ENCODE assay signal across 8 cellular contexts in the genomic region with DNA sequence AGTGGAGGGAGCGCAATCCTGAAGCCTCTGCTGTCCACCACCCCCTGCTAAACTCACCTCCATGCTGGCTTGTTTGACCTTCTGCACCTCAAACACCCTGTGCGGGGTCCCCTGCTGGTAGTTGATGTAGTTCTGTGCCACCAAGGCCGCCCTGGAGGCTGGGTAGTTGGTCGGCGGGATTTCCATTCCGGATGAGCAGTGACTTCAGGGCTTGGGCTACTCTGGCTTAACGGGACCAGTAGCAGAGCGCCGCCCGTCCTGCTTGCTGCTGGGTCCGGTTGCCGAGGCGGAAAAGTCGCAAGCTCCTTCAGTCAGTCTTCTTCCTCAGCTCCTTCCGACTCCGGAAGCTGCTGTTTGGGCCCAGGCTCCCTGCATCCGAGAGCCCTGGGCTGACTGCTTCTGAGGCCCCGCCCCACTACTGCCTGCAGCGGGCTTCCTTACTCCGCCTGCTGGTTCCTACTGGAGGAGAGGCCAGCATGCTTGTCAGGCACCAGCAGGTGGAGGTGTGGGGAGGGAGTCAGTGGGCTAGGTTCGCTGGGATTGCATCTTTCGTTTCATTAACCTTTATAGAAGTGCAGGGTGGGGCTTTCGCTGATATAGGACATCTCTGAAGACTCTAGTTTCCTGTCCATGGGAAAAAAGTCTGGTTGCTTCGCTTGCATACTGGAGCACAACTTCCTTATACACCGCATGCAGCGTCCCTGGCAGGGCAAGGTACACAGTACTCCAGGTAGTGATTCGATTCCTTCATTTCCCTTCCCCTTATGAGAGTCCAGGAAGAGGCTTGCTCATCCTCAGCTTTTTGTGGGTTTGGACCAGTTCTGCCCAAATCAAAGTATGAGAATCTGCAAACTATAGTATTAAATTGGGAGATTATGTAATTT. TPM values are rescaled to one million over a fixed set of nuclear protein-coding genes. Genes with fewer than 3 reads are reported as not detected.
DNase-seq lines count a peak whose midpoint lies in the region; ATAC-seq and TF ChIP-seq lines count a peak whose summit lies in the region.

A gene with protein sequence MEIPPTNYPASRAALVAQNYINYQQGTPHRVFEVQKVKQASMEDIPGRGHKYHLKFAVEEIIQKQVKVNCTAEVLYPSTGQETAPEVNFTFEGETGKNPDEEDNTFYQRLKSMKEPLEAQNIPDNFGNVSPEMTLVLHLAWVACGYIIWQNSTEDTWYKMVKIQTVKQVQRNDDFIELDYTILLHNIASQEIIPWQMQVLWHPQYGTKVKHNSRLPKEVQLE (minus strand): TSS at position 356 of the 884 bp plus-strand sequence. CDS start 170 bp downstream, at position 186.

- 2% methylated on average over 22 of the region's 27 CpGs for WGBS in mammary epithelial cell (ENCODE audit: low coverage, missing lambda C conversion rate)

- POLR2A ChIA-PET in BJ (lab: Charles Lee) = interaction anchor here (0.6 kb wide), 1 partner anchor 129 kb away, joined by 3 read pairs; a partner anchor contains a TSS

- peak; percentile 93 for TF ChIP-seq CTCF in BJ (IDR thresholded peaks at IDR 0.05; ENCODE audit: insufficient read depth, low read depth, low read length)
- peak; percentile 53 for TF ChIP-seq CTCF in WERI-Rb-1 (IDR thresholded peaks at IDR 0.05; ENCODE audit: low read depth, low read length)
- TF ChIP-seq CTCF in mammary epithelial cell (conservative IDR thresholded peaks at IDR 0.05 in 1 of 2, IDR thresholded peaks at IDR 0.05 in 1 of 2; ENCODE audit: extremely low read depth in 1 of 2, insufficient read depth in 1 of 2, low read depth in 1 of 2, low read length in 2 of 2) = peak; percentile 64 to 94

- H3K9me3 ChIP-seq in WERI-Rb-1 (ENCODE audit: severe bottlenecking) (no peaks in the 10 kb centered on the region), mammary epithelial cell (replicated peaks; ENCODE audit: insufficient read depth, low read length) (no peaks in the 10 kb centered on the region), iPS-18a (ENCODE audit: control insufficient read depth, low read depth, low read length) (no peaks in the 10 kb centered on the region), skeletal muscle tissue (ENCODE audit: control insufficient read depth in 3 of 3, low read length in 3 of 3) (no peaks in the 10 kb centered on the region)

- H3K27ac ChIP-seq in WERI-Rb-1 (no peak within 1 kb of the TSS), mammary epithelial cell (ENCODE audit: insufficient read depth, low read depth, low read length) (peak within 1 kb of the TSS; percentile 24), iPS-18a (ENCODE audit: low read length) (peak within 1 kb of the TSS; percentile 30), skeletal muscle tissue (ENCODE audit: low read depth, low read length) (peak within 1 kb of the TSS; percentile 56)

- intact Hi-C loops in mammary epithelial cell (cut with micrococcal nuclease) = loop anchor here (1.0 to 10.0 kb wide), 3 partner anchors 55 to 582 kb away; no protein-coding TSS in a partner anchor

- H3K4me1 ChIP-seq in mammary epithelial cell (ENCODE audit: insufficient read depth, low read length) (peaks cover 11% of the 10 kb centered on the region), iPS-18a (ENCODE audit: control insufficient read depth, low read depth, low read length) (peaks cover 3% of the 10 kb centered on the region), skeletal muscle tissue (ENCODE audit: control insufficient read depth in 3 of 3, insufficient read depth in 3 of 3, low read length in 3 of 3) (peaks cover 0 to 4% (median 0%) of the 10 kb centered on the region in 3 donors)

- H2AFZ ChIP-seq in mammary epithelial cell (ENCODE audit: low read depth, low read length) = peak within 1 kb of the TSS; percentile 80

- H3K27me3 ChIP-seq in BJ (ENCODE audit: control insufficient read depth, insufficient read depth, low read length) (no peaks in the 10 kb centered on the region), WERI-Rb-1 (ENCODE audit: insufficient read depth, low read depth, severe bottlenecking) (no peaks in the 10 kb centered on the region), mammary epithelial cell (ENCODE audit: insufficient read depth, low read length) (no peaks in the 10 kb centered on the region), iPS-18a (ENCODE audit: control insufficient read depth, insufficient read depth, low read length) (no peaks in the 10 kb centered on the region), skeletal muscle tissue (ENCODE audit: control insufficient read depth in 3 of 3, insufficient read depth in 3 of 3, low read length in 3 of 3) (no peaks in the 10 kb centered on the region)

- H3K4me2 ChIP-seq in mammary epithelial cell (ENCODE audit: insufficient read depth, low read depth, low read length) = peak within 1 kb of the TSS; percentile 86

- CTCF ChIA-PET in BJ (lab: Yijun Ruan, JAX) = interaction anchor here (0.6 to 6.5 kb wide), 13 partner anchors 8 to 133 kb away, joined by 3 to 44 read pairs (median 5); no protein-coding TSS in a partner anchor
- CTCF ChIA-PET in mammary epithelial cell (lab: Charles Lee; ENCODE audit: low non-redundant PET) = interaction anchor here (0.8 kb wide), 1 partner anchor 31 kb away, joined by 4 read pairs; no protein-coding TSS in a partner anchor

- no peaks in the 10 kb centered on the region for H4K20me1 ChIP-seq in mammary epithelial cell (ENCODE audit: insufficient read depth, low read length)

- no peaks in the 10 kb centered on the region for H3K79me2 ChIP-seq in mammary epithelial cell (ENCODE audit: insufficient read depth, low read length)

- DNase-seq in BJ (ENCODE audit: low read depth) (peak; percentile 39), WERI-Rb-1 (peak; percentile 75), mammary epithelial cell (peak; percentile 89), NCI-H1092 (lab: John Stamatoyannopoulos, UW) (no peak)

- H3K4me3 ChIP-seq in BJ (ENCODE audit: low read depth, low read length) = peak within 1 kb of the TSS; percentile 70
- H3K4me3 ChIP-seq in WERI-Rb-1 (ENCODE audit: low read depth, low read length) = peak within 1 kb of the TSS; percentile 15
- H3K4me3 ChIP-seq in mammary epithelial cell (replicated peaks in 1 of 3; ENCODE audit: insufficient read depth in 1 of 3, low read depth in 2 of 3, low read length in 3 of 3) = peak within 1 kb of the TSS; percentile 44 to 65 (median 57)
- peak within 1 kb of the TSS; percentile 68 for H3K4me3 ChIP-seq in iPS-18a (ENCODE audit: low read length)
- peak within 1 kb of the TSS; percentile 58 to 65 (median 60) for H3K4me3 ChIP-seq in skeletal muscle tissue (ENCODE audit: low read length in 3 of 3)

- in situ Hi-C loops in mammary epithelial cell (cut with MboI; ENCODE audit: low sequenced_read_pairs in 2 of 2) = no loop called here

- H3K9ac ChIP-seq in mammary epithelial cell (ENCODE audit: insufficient read depth, low read length) = peak within 1 kb of the TSS; percentile 24
- H3K9ac ChIP-seq in iPS-18a (ENCODE audit: low read length) = peak within 1 kb of the TSS; percentile 61
- peak within 1 kb of the TSS; percentile 36 to 74 (median 59) for H3K9ac ChIP-seq in skeletal muscle tissue (ENCODE audit: low read depth in 1 of 3, low read length in 3 of 3)

- BruUV-seq in mammary epithelial cell (replicated peaks; lab: Mats Ljungman, UMichigan) = no TSS peak

- dilution Hi-C loops in mammary epithelial cell (cut with HindIII; ENCODE audit: low sequenced_read_pairs) = no loop called here

- ATAC-seq in GM19324 (IDR thresholded peaks at IDR 0.05; ENCODE audit: low FRiP score, unreplicated experiment) = peak; percentile 100
- ATAC-seq in HG03460 (IDR thresholded peaks at IDR 0.05; ENCODE audit: unreplicated experiment) = peak; percentile 99

- H3K36me3 ChIP-seq in BJ (ENCODE audit: control insufficient read depth, insufficient read depth, low read length) (no peaks in the 10 kb centered on the region; the same call in 1 of the 2 replicates), WERI-Rb-1 (peaks cover 7% of the 10 kb centered on the region; the same call in 1 of the 2 replicates), mammary epithelial cell (ENCODE audit: insufficient read depth, low read length) (peaks cover 6% of the 10 kb centered on the region), iPS-18a (ENCODE audit: control insufficient read depth, low read depth, low read length) (peaks cover 14% of the 10 kb centered on the region), skeletal muscle tissue (ENCODE audit: control insufficient read depth in 3 of 3, insufficient read depth in 3 of 3, low read length in 3 of 3) (peaks cover 10 to 24% (median 13%) of the 10 kb centered on the region in 3 donors)

RNA-seq across cellular contexts. Expression of the gene that starts here (rescaled TPM):
- polyA plus RNA-seq in BJ (2011; rRNA removed) = 56.2 and 66.8 TPM in 2 replicates
- polyA minus RNA-seq in BJ (2011; rRNA and poly(A)+ RNA removed) = 12.3 and 16.7 TPM in 2 replicates
- 1 to 10 TPM; 6.4 to 9.2 TPM for total RNA-seq in mammary epithelial cell
- 6.8 TPM for polyA plus RNA-seq in mammary epithelial cell
- 2.0 TPM for polyA minus RNA-seq in mammary epithelial cell
- 15.7 TPM for total RNA-seq in skeletal muscle tissue

Comparison
In these comparisons a context has a peak if more than half of its experiments do, and no peak if none do; other contexts are left out.
1. H3K4me3 ChIP-seq: peak in every context shown above with its lines; median percentile 70 in BJ; 68 in iPS-18a; 60 in skeletal muscle tissue; 57 in mammary epithelial cell; 15 in WERI-Rb-1.